ENCODE assay signal across 14 cellular contexts in the genomic region with DNA sequence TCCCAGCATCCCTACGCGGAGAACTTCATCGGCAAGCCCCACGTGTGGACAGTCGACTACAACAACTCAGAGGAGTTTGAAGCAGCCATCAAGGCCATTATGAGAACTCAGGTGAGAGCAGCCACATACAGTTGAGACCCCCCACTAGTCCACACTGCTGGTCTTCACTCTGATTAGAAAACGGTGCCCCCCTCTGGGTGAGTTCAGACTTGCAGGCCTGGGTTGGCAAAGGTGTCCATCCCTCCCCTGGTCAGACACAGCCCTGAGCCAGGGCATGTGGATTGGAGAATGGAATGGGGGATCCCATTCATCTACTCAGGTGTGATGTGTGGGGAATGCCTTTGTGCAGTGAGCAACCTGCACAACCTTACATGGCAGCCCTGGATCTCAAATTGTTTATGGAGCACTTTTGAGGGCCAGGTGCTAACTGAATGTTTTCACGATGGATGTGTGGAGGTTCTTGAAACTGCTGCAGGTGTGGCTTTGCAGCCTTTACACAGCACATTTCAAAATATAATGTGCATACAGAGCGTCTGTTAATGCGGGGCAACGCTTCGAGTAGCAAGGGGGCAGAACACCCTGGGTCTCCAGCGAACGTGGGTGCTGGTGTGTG.
DNase-seq lines count a peak whose midpoint lies in the region; TF ChIP-seq lines count a peak whose summit lies in the region.
"Had no signal": no experiment of that assay in that cellular context is flagged by ENCODE, and none has a peak within 500 bp of the region (broad histone marks: within the 10 kb centered on the region; RNA-seq: fewer than 3 reads in every experiment).

No MANE protein-coding gene starts in this region.

- POLR2A ChIA-PET in OCI-LY7 (lab: Charles Lee), result no interaction called here

- H3K4me1 ChIP-seq in OCI-LY7 (ENCODE audit: insufficient read depth, low read length, poor library complexity, severe bottlenecking), result no peaks in the 10 kb centered on the region
- H3K4me1 ChIP-seq in thyroid gland, result no peaks in the 10 kb centered on the region
- H3K4me1 ChIP-seq: gastrocnemius medialis, left ventricle myocardium inferior had no signal

- H3K36me3 ChIP-seq in OCI-LY7 (ENCODE audit: insufficient read depth, low read length), result no peaks in the 10 kb centered on the region
- no peaks in the 10 kb centered on the region for H3K36me3 ChIP-seq in thyroid gland
- H3K36me3 ChIP-seq: gastrocnemius medialis, left ventricle myocardium inferior had no signal

- intact Hi-C loops in OCI-LY7 (cut with micrococcal nuclease; ENCODE audit: unreplicated experiment), result loop anchor here (2.0 kb wide), 1 partner anchor 124 kb away; no protein-coding TSS in a partner anchor
- intact Hi-C loops in head of caudate nucleus (cut with DNase I), result no loop called here
- intact Hi-C loops in thyroid gland (cut with DNase I), result no loop called here

- H3K27me3 ChIP-seq in thyroid gland, result no peaks in the 10 kb centered on the region

- H3K79me2 ChIP-seq in OCI-LY7 (ENCODE audit: insufficient read depth, low read depth, low read length), result no peaks in the 10 kb centered on the region

- TF ChIP-seq POLR2A in thyroid gland (IDR thresholded peaks at IDR 0.05), result no peak

- TF ChIP-seq CTCF in AG09319 (IDR thresholded peaks at IDR 0.05; ENCODE audit: low read depth, low read length), result peak; percentile 2; the same call in 1 of the 2 replicates
- TF ChIP-seq CTCF in GM13977 (IDR thresholded peaks at IDR 0.05; ENCODE audit: extremely low read depth, insufficient read depth, missing control alignments), result peak; percentile 20
- TF ChIP-seq CTCF in OCI-LY7 (conservative IDR thresholded peaks at IDR 0.05; ENCODE audit: low read length), result peak; percentile 79
- peak; percentile 18 for TF ChIP-seq CTCF in epithelial cell of proximal tubule (conservative IDR thresholded peaks at IDR 0.05; ENCODE audit: low read depth, low read length)
- TF ChIP-seq CTCF in thyroid gland (IDR thresholded peaks at IDR 0.05), result no peak
- no peak for TF ChIP-seq CTCF in osteocyte (IDR thresholded peaks at IDR 0.05)

- BruUV-seq in OCI-LY7 (replicated peaks; lab: Mats Ljungman, UMichigan), result no TSS peak

- no peaks in the 10 kb centered on the region for H4K20me1 ChIP-seq in OCI-LY7 (ENCODE audit: insufficient read depth, low read length)

- no peak for DNase-seq in AG09319 (ENCODE audit: extremely low read depth, low read depth)
- DNase-seq in GM13977 (ENCODE audit: low spot score), result no peak
- peak; percentile 58 for DNase-seq in OCI-LY7 (ENCODE audit: low spot score)
- no peak for DNase-seq in epithelial cell of proximal tubule (ENCODE audit: low read depth)
- DNase-seq in head of caudate nucleus, result no peak
- no peak for DNase-seq in NCI-H446 treated with DMSO at 0.1 percent for 48 hours (lab: John Stamatoyannopoulos, UW)
- DNase-seq in thyroid gland, result no peak
- DNase-seq in osteocyte (ENCODE audit: extremely low spot score, unreplicated experiment), result no peak
- DNase-seq: activated effector memory CD4-positive, alpha-beta T cell treated with Interleukin-2 at 50 U/mL for 16 hours; DMS153; gastrocnemius medialis; left ventricle myocardium inferior; NCI-H2029 treated with DMSO at 0.1 percent for 48 hours; nephron progenitor cell had no signal

- no peaks in the 10 kb centered on the region for H3K4me1 Mint-ChIP-seq in osteocyte (ENCODE audit: unreplicated experiment)

- no peak overlapping the region for H3K4me3 Mint-ChIP-seq in osteocyte (ENCODE audit: unreplicated experiment)
- H3K4me3 Mint-ChIP-seq: nephron progenitor cell had no signal

- H2AFZ ChIP-seq in OCI-LY7 (ENCODE audit: low read length), result no peak overlapping the region

- peaks cover 4% of the 10 kb centered on the region for H3K27me3 Mint-ChIP-seq in osteocyte (ENCODE audit: unreplicated experiment)

- no peaks in the 10 kb centered on the region for H3K36me3 Mint-ChIP-seq in osteocyte (ENCODE audit: unreplicated experiment)

- in situ Hi-C loops in GM13977 (cut with MboI; ENCODE audit: low pct_unique_long_range_greater_than_20kb, low sequenced_read_pairs, unreplicated experiment), result no loop called here

- no peak overlapping the region for H3K4me2 ChIP-seq in OCI-LY7 (ENCODE audit: low read length)

- WGBS in thyroid gland, 2 donors, result 78 to 81% methylated on average over 10 to 13 of the region's 13 CpGs

- no peaks in the 10 kb centered on the region for H3K9me3 Mint-ChIP-seq in osteocyte (ENCODE audit: unreplicated experiment)
- H3K9me3 Mint-ChIP-seq: nephron progenitor cell had no signal

- no peak overlapping the region for H3K27ac ChIP-seq in OCI-LY7 (ENCODE audit: low read depth, low read length, poor library complexity, severe bottlenecking)
- H3K27ac ChIP-seq in thyroid gland, result no peak overlapping the region
- H3K27ac ChIP-seq: gastrocnemius medialis, left ventricle myocardium inferior had no signal

- H3K9me2 ChIP-seq in OCI-LY7 (ENCODE audit: insufficient read depth, low read length), result no peaks in the 10 kb centered on the region

- H3K4me3 ChIP-seq in OCI-LY7 (ENCODE audit: low read depth, low read length, poor library complexity, severe bottlenecking) (no peak overlapping the region), epithelial cell of proximal tubule (ENCODE audit: low read depth, low read length) (no peak overlapping the region), thyroid gland (replicated peaks in 1 of 3) (no peak overlapping the region)
- H3K4me3 ChIP-seq: gastrocnemius medialis, left ventricle myocardium inferior had no signal

- no peak overlapping the region for H3K27ac Mint-ChIP-seq in osteocyte (ENCODE audit: unreplicated experiment)
- H3K27ac Mint-ChIP-seq: nephron progenitor cell had no signal

- CTCF ChIA-PET in OCI-LY7 (lab: Charles Lee; ENCODE audit: unreplicated experiment), result no interaction called here

- H3K9me3 ChIP-seq in OCI-LY7 (ENCODE audit: low read length) (no peaks in the 10 kb centered on the region), thyroid gland (no peaks in the 10 kb centered on the region)
- H3K9me3 ChIP-seq: gastrocnemius medialis, left ventricle myocardium inferior had no signal

Comparison
In these comparisons a context has a peak if more than half of its experiments do, and no peak if none do; other contexts are left out.
1. CTCF ChIP-seq: peak in AG09319 (single experiment), GM13977 (single experiment), OCI-LY7 (single experiment) and epithelial cell of proximal tubule (single experiment); none in thyroid gland (0 of 6) and osteocyte (single experiment).